ENCODE assay signal across 11 cellular contexts in the genomic region with DNA sequence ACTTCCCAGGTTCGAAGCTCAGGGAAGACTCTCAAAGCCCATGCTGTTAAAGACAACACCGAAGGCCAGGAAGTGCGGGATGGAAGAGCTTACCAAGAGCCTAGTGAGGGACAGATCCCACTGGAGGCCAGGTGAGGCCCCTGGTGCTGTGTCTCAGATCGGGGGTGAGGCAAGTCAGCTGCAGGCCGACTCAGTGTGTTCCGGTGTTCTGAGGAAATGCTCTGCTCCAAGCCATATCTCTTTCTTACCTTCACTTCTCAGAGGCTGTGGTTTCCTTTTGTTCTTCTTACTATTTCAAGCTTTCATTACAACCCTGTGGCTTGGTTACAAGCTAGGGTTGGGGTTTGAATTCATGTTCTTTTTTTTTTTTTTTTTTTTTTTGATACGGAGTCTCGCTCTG.
DNase-seq lines count a peak whose midpoint lies in the region; ATAC-seq and TF ChIP-seq lines count a peak whose summit lies in the region.
"Had no signal": no experiment of that assay in that cellular context is flagged by ENCODE, and none has a peak within 500 bp of the region (broad histone marks: within the 10 kb centered on the region; RNA-seq: fewer than 3 reads in every experiment).

No MANE protein-coding gene starts in this region.

- POLR2A ChIA-PET in activated CD8-positive, alpha-beta T cell treated with anti-CD3 and anti-CD28 coated beads, Interleukin-2, amount 10 ng/mL, durations not matched to agents 7 days and 5 days (lab: Charles Lee) = interaction anchor here (0.7 kb wide), 1 partner anchor 114 kb away, joined by 3 read pairs; a partner anchor contains a TSS

- H3K9me2 ChIP-seq in Loucy (replicated peaks; ENCODE audit: low read depth, low read length) = no peaks in the 10 kb centered on the region

- no peaks in the 10 kb centered on the region for H3K27me3 Mint-ChIP-seq in activated CD8-positive, alpha-beta T cell treated with anti-CD3 and anti-CD28 coated beads, Interleukin-2, amount 10 ng/mL, durations not matched to agents 7 days and 5 days (ENCODE audit: low read depth)
- no peaks in the 10 kb centered on the region for H3K27me3 Mint-ChIP-seq in activated naive CD8-positive, alpha-beta T cell

- no peaks in the 10 kb centered on the region for H3K36me3 Mint-ChIP-seq in activated CD8-positive, alpha-beta T cell treated with anti-CD3 and anti-CD28 coated beads, Interleukin-2, amount 10 ng/mL, durations not matched to agents 7 days and 5 days (ENCODE audit: low read depth)
- no peaks in the 10 kb centered on the region for H3K36me3 Mint-ChIP-seq in activated naive CD8-positive, alpha-beta T cell
- H3K36me3 Mint-ChIP-seq in stimulated activated effector memory CD8-positive, alpha-beta T cell treated with anti-CD3 and anti-CD28 coated beads, Interleukin-12 subunit alpha, Interleukin-12 subunit beta, amount 100 ng/mL, for 72 hours = no peaks in the 10 kb centered on the region

- H3K4me3 Mint-ChIP-seq in activated CD8-positive, alpha-beta T cell treated with anti-CD3 and anti-CD28 coated beads, Interleukin-2, amount 10 ng/mL, durations not matched to agents 7 days and 5 days = peak overlapping the region; percentile 26
- H3K4me3 Mint-ChIP-seq in activated naive CD8-positive, alpha-beta T cell = peak overlapping the region; percentile 43
- no peak overlapping the region for H3K4me3 Mint-ChIP-seq in stimulated activated effector memory CD8-positive, alpha-beta T cell treated with anti-CD3 and anti-CD28 coated beads, Interleukin-12 subunit alpha, Interleukin-12 subunit beta, amount 100 ng/mL, for 72 hours

- CTCF ChIA-PET in activated CD8-positive, alpha-beta T cell treated with anti-CD3 and anti-CD28 coated beads, Interleukin-2, amount 10 ng/mL, durations not matched to agents 7 days and 5 days (lab: Charles Lee) = interaction anchor here (1.0 kb wide), 1 partner anchor 114 kb away, joined by 5 read pairs; a partner anchor contains a TSS

- no peak for TF ChIP-seq CTCF in Loucy (conservative IDR thresholded peaks at IDR 0.05; ENCODE audit: low read length)

- peak overlapping the region; percentile 0; the same call in 1 of the 2 replicates for H2AFZ ChIP-seq in Loucy (ENCODE audit: low read length)

- H3K9me3 Mint-ChIP-seq in activated CD8-positive, alpha-beta T cell treated with anti-CD3 and anti-CD28 coated beads, Interleukin-2, amount 10 ng/mL, durations not matched to agents 7 days and 5 days (ENCODE audit: insufficient read depth) = no peaks in the 10 kb centered on the region
- no peaks in the 10 kb centered on the region for H3K9me3 Mint-ChIP-seq in activated naive CD8-positive, alpha-beta T cell (ENCODE audit: low read depth)
- no peaks in the 10 kb centered on the region for H3K9me3 Mint-ChIP-seq in stimulated activated effector memory CD8-positive, alpha-beta T cell treated with anti-CD3 and anti-CD28 coated beads, Interleukin-12 subunit alpha, Interleukin-12 subunit beta, amount 100 ng/mL, for 72 hours

- no peaks in the 10 kb centered on the region for H3K79me2 ChIP-seq in Loucy (ENCODE audit: insufficient read depth, low read length)

- H3F3A ChIP-seq in Loucy (ENCODE audit: low read depth) = no peaks in the 10 kb centered on the region

- H3K36me3 ChIP-seq in Loucy (ENCODE audit: insufficient read depth, low read length) = no peaks in the 10 kb centered on the region

- H3K27me3 ChIP-seq in Loucy (ENCODE audit: insufficient read depth, low read length, poor library complexity, severe bottlenecking) = no peaks in the 10 kb centered on the region

- no peaks in the 10 kb centered on the region for H4K20me1 ChIP-seq in Loucy (ENCODE audit: insufficient read depth, low read length, poor library complexity, severe bottlenecking)

- no peaks in the 10 kb centered on the region for H3K4me1 ChIP-seq in Loucy (ENCODE audit: insufficient read depth, low read length, poor library complexity, severe bottlenecking)

- H3K9me3 ChIP-seq in Loucy (ENCODE audit: insufficient read depth, low read depth, low read length) = no peaks in the 10 kb centered on the region

- peak; percentile 88 for ATAC-seq in activated CD8-positive, alpha-beta T cell treated with anti-CD3 and anti-CD28 coated beads, Interleukin-2, amount 10 ng/mL, durations not matched to agents 7 days and 5 days
- peak; percentile 75 for ATAC-seq in stimulated activated effector memory CD8-positive, alpha-beta T cell treated with anti-CD3 and anti-CD28 coated beads, Interleukin-12 subunit alpha, Interleukin-12 subunit beta, amount 100 ng/mL, for 72 hours
- no peak for ATAC-seq in HG02571 (IDR thresholded peaks at IDR 0.05; ENCODE audit: unreplicated experiment)
- ATAC-seq in HG02588 (IDR thresholded peaks at IDR 0.05; ENCODE audit: unreplicated experiment) = no peak
- ATAC-seq: left colon had no signal

- H3K9ac ChIP-seq in Loucy (ENCODE audit: low read depth, low read length, poor library complexity, severe bottlenecking) = no peak overlapping the region

- no peak overlapping the region for H3K4me3 ChIP-seq in Loucy (ENCODE audit: low read length, poor library complexity, severe bottlenecking)

- peaks cover 31% of the 10 kb centered on the region for H3K4me1 Mint-ChIP-seq in activated CD8-positive, alpha-beta T cell treated with anti-CD3 and anti-CD28 coated beads, Interleukin-2, amount 10 ng/mL, durations not matched to agents 7 days and 5 days (ENCODE audit: low read depth)
- peaks cover 53% of the 10 kb centered on the region for H3K4me1 Mint-ChIP-seq in activated naive CD8-positive, alpha-beta T cell (ENCODE audit: low read depth)
- H3K4me1 Mint-ChIP-seq in stimulated activated effector memory CD8-positive, alpha-beta T cell treated with anti-CD3 and anti-CD28 coated beads, Interleukin-12 subunit alpha, Interleukin-12 subunit beta, amount 100 ng/mL, for 72 hours = peaks cover 17% of the 10 kb centered on the region

- H3K27ac Mint-ChIP-seq in activated CD8-positive, alpha-beta T cell treated with anti-CD3 and anti-CD28 coated beads, Interleukin-2, amount 10 ng/mL, durations not matched to agents 7 days and 5 days = peak overlapping the region; percentile 84
- H3K27ac Mint-ChIP-seq in activated naive CD8-positive, alpha-beta T cell = peak overlapping the region; percentile 51
- no peak overlapping the region for H3K27ac Mint-ChIP-seq in stimulated activated effector memory CD8-positive, alpha-beta T cell treated with anti-CD3 and anti-CD28 coated beads, Interleukin-12 subunit alpha, Interleukin-12 subunit beta, amount 100 ng/mL, for 72 hours

- H3K4me2 ChIP-seq in Loucy (ENCODE audit: low read depth, low read length, poor library complexity, severe bottlenecking) = no peak overlapping the region

- DNase-seq in activated CD8-positive, alpha-beta T cell treated with anti-CD3 and anti-CD28 coated beads, Interleukin-2, amount 10 ng/mL, durations not matched to agents 7 days and 5 days = peak; percentile 60
- no peak for DNase-seq in stimulated activated effector memory CD8-positive, alpha-beta T cell treated with anti-CD3 and anti-CD28 coated beads, Interleukin-12 subunit alpha, Interleukin-12 subunit beta, amount 100 ng/mL, for 72 hours (ENCODE audit: low spot score in 2 of 2)
- no peak for DNase-seq in UCSD-AML1 (lab: John Stamatoyannopoulos, UW; ENCODE audit: unreplicated experiment)
- DNase-seq: left colon, NCI-H1436, NCI-H345, Right ventricle myocardium superior had no signal

Comparison
In these comparisons a context has a peak if more than half of its experiments do, and no peak if none do; other contexts are left out.
1. ATAC-seq: peak in activated CD8-positive, alpha-beta T cell treated with anti-CD3 and anti-CD28 coated beads, Interleukin-2, amount 10 ng/mL, durations not matched to agents 7 days and 5 days (single experiment) and stimulated activated effector memory CD8-positive, alpha-beta T cell treated with anti-CD3 and anti-CD28 coated beads, Interleukin-12 subunit alpha, Interleukin-12 subunit beta, amount 100 ng/mL, for 72 hours (single experiment); none in HG02571 (single experiment) and HG02588 (single experiment).